1 cellular context compared by ENCODE assay signal in the genomic region with DNA sequence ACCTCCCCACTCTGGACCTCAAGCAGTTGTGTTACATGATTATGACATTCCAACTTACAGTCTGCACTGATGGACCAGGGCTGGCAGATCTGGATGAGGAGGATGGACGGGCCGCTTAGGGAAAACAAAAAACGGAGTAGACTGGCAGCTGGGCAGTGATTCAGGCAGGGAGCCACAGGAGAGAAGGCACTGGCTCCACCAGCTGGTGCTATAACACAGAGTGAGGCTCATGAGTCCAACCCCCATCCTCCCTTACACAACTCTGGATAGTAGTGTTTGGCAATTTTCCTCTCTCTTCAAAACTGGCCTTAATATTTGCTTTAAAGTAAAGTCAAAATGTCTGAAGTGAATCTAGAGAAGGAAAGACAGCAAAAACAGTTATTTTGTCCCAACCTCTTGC.
TF ChIP-seq lines count a peak whose summit lies in the region.

No MANE protein-coding gene starts in this region.

TF ChIP-seq in SK-N-SH, 30 proteins besides CTCF, POLR2A, EP300 and RAD21 (continued from another document):
- TF ChIP-seq, protein P1, sequence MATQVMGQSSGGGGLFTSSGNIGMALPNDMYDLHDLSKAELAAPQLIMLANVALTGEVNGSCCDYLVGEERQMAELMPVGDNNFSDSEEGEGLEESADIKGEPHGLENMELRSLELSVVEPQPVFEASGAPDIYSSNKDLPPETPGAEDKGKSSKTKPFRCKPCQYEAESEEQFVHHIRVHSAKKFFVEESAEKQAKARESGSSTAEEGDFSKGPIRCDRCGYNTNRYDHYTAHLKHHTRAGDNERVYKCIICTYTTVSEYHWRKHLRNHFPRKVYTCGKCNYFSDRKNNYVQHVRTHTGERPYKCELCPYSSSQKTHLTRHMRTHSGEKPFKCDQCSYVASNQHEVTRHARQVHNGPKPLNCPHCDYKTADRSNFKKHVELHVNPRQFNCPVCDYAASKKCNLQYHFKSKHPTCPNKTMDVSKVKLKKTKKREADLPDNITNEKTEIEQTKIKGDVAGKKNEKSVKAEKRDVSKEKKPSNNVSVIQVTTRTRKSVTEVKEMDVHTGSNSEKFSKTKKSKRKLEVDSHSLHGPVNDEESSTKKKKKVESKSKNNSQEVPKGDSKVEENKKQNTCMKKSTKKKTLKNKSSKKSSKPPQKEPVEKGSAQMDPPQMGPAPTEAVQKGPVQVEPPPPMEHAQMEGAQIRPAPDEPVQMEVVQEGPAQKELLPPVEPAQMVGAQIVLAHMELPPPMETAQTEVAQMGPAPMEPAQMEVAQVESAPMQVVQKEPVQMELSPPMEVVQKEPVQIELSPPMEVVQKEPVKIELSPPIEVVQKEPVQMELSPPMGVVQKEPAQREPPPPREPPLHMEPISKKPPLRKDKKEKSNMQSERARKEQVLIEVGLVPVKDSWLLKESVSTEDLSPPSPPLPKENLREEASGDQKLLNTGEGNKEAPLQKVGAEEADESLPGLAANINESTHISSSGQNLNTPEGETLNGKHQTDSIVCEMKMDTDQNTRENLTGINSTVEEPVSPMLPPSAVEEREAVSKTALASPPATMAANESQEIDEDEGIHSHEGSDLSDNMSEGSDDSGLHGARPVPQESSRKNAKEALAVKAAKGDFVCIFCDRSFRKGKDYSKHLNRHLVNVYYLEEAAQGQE (IDR thresholded peaks at IDR 0.05; ENCODE audit: low read depth, low read length) = no peak
- TF ChIP-seq POLR2AphosphoS5 (IDR thresholded peaks at IDR 0.05; ENCODE audit: low read depth, low read length) = no peak
